Comparison of ENCODE assay signal across 24 cellular contexts in the genomic region with DNA sequence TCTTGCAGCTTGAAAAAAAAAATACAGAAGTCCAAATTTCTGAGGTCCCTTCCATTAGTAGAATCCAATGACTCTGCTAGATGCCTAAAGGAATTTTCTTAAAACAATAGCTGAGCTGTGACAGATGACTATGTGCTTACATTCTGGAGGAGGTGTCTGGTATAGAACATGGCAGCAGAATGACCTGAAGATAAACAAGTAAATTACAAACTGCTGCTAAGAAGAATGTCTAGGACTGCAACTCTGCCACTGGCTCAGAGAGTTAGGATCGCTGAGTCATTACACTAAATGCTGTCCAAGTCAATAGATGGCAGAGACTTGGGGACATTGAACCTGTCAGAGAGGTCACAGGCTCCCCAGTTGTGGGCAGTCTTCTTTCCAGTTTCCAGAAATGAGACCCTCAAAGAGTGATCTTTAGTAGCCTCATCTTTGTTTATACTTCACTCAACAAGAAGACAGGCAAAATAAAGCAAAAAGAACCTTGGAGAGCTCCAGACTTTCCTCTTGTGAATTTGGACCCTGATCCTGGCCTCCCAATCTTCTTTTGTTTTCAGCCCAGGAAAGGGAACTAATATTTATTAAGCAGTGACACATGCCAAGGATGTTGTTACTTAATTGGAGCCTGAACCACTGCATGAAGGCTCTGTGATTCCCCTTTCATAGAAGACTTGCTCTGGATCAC. TPM values are rescaled to one million over a fixed set of nuclear protein-coding genes. Genes with fewer than 3 reads are reported as not detected.
A peak's percentile ranks its signal among the peaks of the same experiment; 100 is the strongest.
DNase-seq lines count a peak whose midpoint lies in the region; TF ChIP-seq lines count a peak whose summit lies in the region.
"Had no signal": no experiment of that assay in that cellular context is flagged by ENCODE, and none has a peak within 500 bp of the region (broad histone marks: within the 10 kb centered on the region; RNA-seq: fewer than 3 reads in every experiment).

No MANE protein-coding gene starts in this region.

- H3K27me3 ChIP-seq in hepatocyte, result no peaks in the 10 kb centered on the region
- H3K27me3 ChIP-seq: foreskin keratinocyte had no signal

- H3K4me1 Mint-ChIP-seq in activated naive CD8-positive, alpha-beta T cell (ENCODE audit: low read depth), result peaks cover 31% of the 10 kb centered on the region
- peaks cover 32% of the 10 kb centered on the region for H3K4me1 Mint-ChIP-seq in activated naive CD8-positive, alpha-beta T cell treated with anti-CD3 and anti-CD28 coated beads for 36 hours
- H3K4me1 Mint-ChIP-seq in progenitor cell of endocrine pancreas (ENCODE audit: low read depth), result peaks cover 32% of the 10 kb centered on the region
- H3K4me1 Mint-ChIP-seq: activated B cell treated with CpG ODN at 0.5 μM for 24 hours, mesothelial cell of epicardium had no signal

- no peaks in the 10 kb centered on the region for H3K9me2 ChIP-seq in hepatocyte (replicated peaks; ENCODE audit: insufficient read depth)

- peak overlapping the region; percentile 28 for H3K27ac Mint-ChIP-seq in activated naive CD8-positive, alpha-beta T cell
- no peak overlapping the region for H3K27ac Mint-ChIP-seq in activated naive CD8-positive, alpha-beta T cell treated with anti-CD3 and anti-CD28 coated beads for 36 hours
- H3K27ac Mint-ChIP-seq in progenitor cell of endocrine pancreas, result peak overlapping the region; percentile 60
- H3K27ac Mint-ChIP-seq: activated B cell treated with CpG ODN at 0.5 μM for 24 hours; mesothelial cell of epicardium; naive thymus-derived CD4-positive, alpha-beta T cell; stimulated activated effector memory CD8-positive, alpha-beta T cell treated with anti-CD3 and anti-CD28 coated beads, Interleukin-12 subunit alpha, Interleukin-12 subunit beta, amount 100 ng/mL, for 72 hours had no signal

- no peaks in the 10 kb centered on the region for H3K4me1 ChIP-seq in hepatocyte (ENCODE audit: insufficient read depth)
- H3K4me1 ChIP-seq: foreskin keratinocyte, left ventricle myocardium inferior had no signal

- H3K9me3 Mint-ChIP-seq in activated naive CD8-positive, alpha-beta T cell (ENCODE audit: low read depth), result no peaks in the 10 kb centered on the region
- H3K9me3 Mint-ChIP-seq in activated naive CD8-positive, alpha-beta T cell treated with anti-CD3 and anti-CD28 coated beads for 36 hours, result peaks cover 3% of the 10 kb centered on the region
- H3K9me3 Mint-ChIP-seq in progenitor cell of endocrine pancreas (ENCODE audit: low read depth), result no peaks in the 10 kb centered on the region
- H3K9me3 Mint-ChIP-seq: activated B cell treated with CpG ODN at 0.5 μM for 24 hours; activated naive CD4-positive, alpha-beta T cell treated with anti-CD3 and anti-CD28 coated beads, Interleukin-2, amount 50 U/mL, for 72 hours; mesothelial cell of epicardium; stimulated activated effector memory CD8-positive, alpha-beta T cell treated with anti-CD3 and anti-CD28 coated beads, Interleukin-12 subunit alpha, Interleukin-12 subunit beta, amount 100 ng/mL, for 72 hours had no signal

- no peaks in the 10 kb centered on the region for H3K36me3 Mint-ChIP-seq in activated naive CD8-positive, alpha-beta T cell
- H3K36me3 Mint-ChIP-seq in activated naive CD8-positive, alpha-beta T cell treated with anti-CD3 and anti-CD28 coated beads for 36 hours, result peaks cover 24% of the 10 kb centered on the region
- peaks cover 8% of the 10 kb centered on the region for H3K36me3 Mint-ChIP-seq in progenitor cell of endocrine pancreas (ENCODE audit: insufficient read depth)
- H3K36me3 Mint-ChIP-seq: activated naive CD4-positive, alpha-beta T cell treated with anti-CD3 and anti-CD28 coated beads, Interleukin-2, amount 50 U/mL, for 72 hours; mesothelial cell of epicardium; naive thymus-derived CD4-positive, alpha-beta T cell; stimulated activated effector memory CD8-positive, alpha-beta T cell treated with anti-CD3 and anti-CD28 coated beads, Interleukin-12 subunit alpha, Interleukin-12 subunit beta, amount 100 ng/mL, for 72 hours had no signal

- H3K4me3 Mint-ChIP-seq in activated naive CD8-positive, alpha-beta T cell, result no peak overlapping the region
- H3K4me3 Mint-ChIP-seq in activated naive CD8-positive, alpha-beta T cell treated with anti-CD3 and anti-CD28 coated beads for 36 hours, result no peak overlapping the region
- no peak overlapping the region for H3K4me3 Mint-ChIP-seq in progenitor cell of endocrine pancreas (ENCODE audit: low read depth)
- H3K4me3 Mint-ChIP-seq: activated B cell treated with CpG ODN at 0.5 μM for 24 hours; mesothelial cell of epicardium; naive thymus-derived CD4-positive, alpha-beta T cell; stimulated activated effector memory CD8-positive, alpha-beta T cell treated with anti-CD3 and anti-CD28 coated beads, Interleukin-12 subunit alpha, Interleukin-12 subunit beta, amount 100 ng/mL, for 72 hours had no signal

- no peaks in the 10 kb centered on the region for H3K79me2 ChIP-seq in hepatocyte

- no peak for TF ChIP-seq CTCF in progenitor cell of endocrine pancreas (IDR thresholded peaks at IDR 0.05; ENCODE audit: unreplicated experiment)
- no peak for TF ChIP-seq CTCF in hepatocyte (IDR thresholded peaks at IDR 0.05; ENCODE audit: poor library complexity)

- H4K20me1 ChIP-seq in hepatocyte (ENCODE audit: insufficient read depth, poor library complexity, severe bottlenecking), result no peaks in the 10 kb centered on the region

- no peaks in the 10 kb centered on the region for H3K9me3 ChIP-seq in hepatocyte (ENCODE audit: low read depth)
- H3K9me3 ChIP-seq: left ventricle myocardium inferior had no signal

- H3K27ac ChIP-seq in hepatocyte, result no peak overlapping the region
- H3K27ac ChIP-seq: foreskin keratinocyte, left ventricle myocardium inferior, RWPE1 had no signal

- no peaks in the 10 kb centered on the region for H3K36me3 ChIP-seq in hepatocyte (replicated peaks; ENCODE audit: insufficient read depth, low read depth)
- H3K36me3 ChIP-seq: left ventricle myocardium inferior had no signal

- WGBS in hepatocyte (ENCODE audit: low lambda C conversion rate, missing lambda C conversion rate), result 78% methylated on average over 1 of the region's 1 CpG

- H3K4me2 ChIP-seq in hepatocyte, result no peak overlapping the region

- no peak overlapping the region for H2AFZ ChIP-seq in hepatocyte

- H3K27me3 Mint-ChIP-seq in activated naive CD8-positive, alpha-beta T cell, result no peaks in the 10 kb centered on the region
- no peaks in the 10 kb centered on the region for H3K27me3 Mint-ChIP-seq in activated naive CD8-positive, alpha-beta T cell treated with anti-CD3 and anti-CD28 coated beads for 36 hours
- no peaks in the 10 kb centered on the region for H3K27me3 Mint-ChIP-seq in progenitor cell of endocrine pancreas
- H3K27me3 Mint-ChIP-seq: activated B cell treated with CpG ODN at 0.5 μM for 24 hours; naive thymus-derived CD4-positive, alpha-beta T cell had no signal

- DNase-seq in activated naive CD8-positive, alpha-beta T cell treated with anti-CD3 and anti-CD28 coated beads for 36 hours, result no peak
- peak; percentile 61 for DNase-seq in NOMO-1 treated with DMSO at 0.1 percent for 48 hours (lab: John Stamatoyannopoulos, UW; ENCODE audit: unreplicated experiment)
- peak; percentile 33 for DNase-seq in epidermal melanocyte (ENCODE audit: insufficient read length, low spot score)
- no peak for DNase-seq in progenitor cell of endocrine pancreas (ENCODE audit: low spot score, unreplicated experiment)
- DNase-seq in activated naive CD4-positive, alpha-beta T cell (lab: John Stamatoyannopoulos, UW), result no peak
- no peak for DNase-seq in activated naive CD4-positive, alpha-beta T cell treated with anti-CD3 and anti-CD28 coated beads, Interleukin-2, amount 50 U/mL, for 16 hours
- no peak for DNase-seq in hepatocyte (ENCODE audit: low spot score)
- DNase-seq: activated B cell treated with CpG ODN at 0.5 μM for 24 hours; C1 segment of cervical spinal cord; central memory CD4-positive, alpha-beta T cell; dermis blood vessel endothelial cell; foreskin keratinocyte; Kasumi-1; left ventricle myocardium inferior; naive thymus-derived CD4-positive, alpha-beta T cell; NCI-H1694; NCI-H2171; NCI-H524; T1000 had no signal

- no peak overlapping the region for H3K4me3 ChIP-seq in hepatocyte
- H3K4me3 ChIP-seq: left ventricle myocardium inferior had no signal

RNA-seq across cellular contexts. Expression of a gene that starts 56.4 kb away (rescaled TPM):
- 1 to 10 TPM; 4.0 to 4.1 TPM for total RNA-seq in activated naive CD8-positive, alpha-beta T cell treated with anti-CD3 and anti-CD28 coated beads for 36 hours
- total RNA-seq in progenitor cell of endocrine pancreas (3.7 and 4.6 TPM in 2 replicates), hepatocyte (21.8 and 23.7 TPM in 2 replicates)
- 17.0 and 19.1 TPM in 2 replicates for polyA plus RNA-seq in hepatocyte

Comparison
In these comparisons a context has a peak if more than half of its experiments do, and no peak if none do; other contexts are left out.
1. DNase-seq: peak in NOMO-1 treated with DMSO at 0.1 percent for 48 hours (single experiment) and epidermal melanocyte (single experiment); none in activated naive CD8-positive, alpha-beta T cell treated with anti-CD3 and anti-CD28 coated beads for 36 hours (single experiment), progenitor cell of endocrine pancreas (single experiment), activated naive CD4-positive, alpha-beta T cell (0 of 4), activated naive CD4-positive, alpha-beta T cell treated with anti-CD3 and anti-CD28 coated beads, Interleukin-2, amount 50 U/mL, for 16 hours (single experiment) and hepatocyte (single experiment).